In the genomic region with DNA sequence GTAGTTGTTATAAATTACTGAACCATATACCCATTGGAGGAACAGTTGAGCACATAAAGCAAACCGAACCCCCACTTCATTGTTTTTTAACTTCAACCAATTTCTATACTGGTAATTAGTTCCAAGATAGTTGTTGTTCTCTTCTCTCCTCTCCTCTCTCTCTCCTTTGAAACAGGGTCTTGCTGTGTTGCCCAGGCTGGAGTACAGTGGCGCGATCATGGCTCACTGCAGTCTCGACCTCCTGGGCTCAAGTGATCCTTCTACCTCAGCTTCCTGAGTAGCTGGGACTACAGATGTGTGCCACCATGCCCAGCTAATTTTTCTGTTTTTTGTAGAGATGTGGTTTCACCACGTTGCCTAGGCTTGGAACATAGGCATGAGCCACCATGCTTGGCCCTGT, we compare ENCODE assay signal across 5 cellular contexts. TPM values are rescaled to one million over a fixed set of nuclear protein-coding genes. Genes with fewer than 3 reads are reported as not detected.
"Had no signal": no experiment of that assay in that cellular context is flagged by ENCODE, and none has a peak within 500 bp of the region (broad histone marks: within the 10 kb centered on the region; RNA-seq: fewer than 3 reads in every experiment).

No MANE protein-coding gene starts in this region.

RNA-seq across cellular contexts. Expression of a gene that starts 27.2 kb away (rescaled TPM):
- total RNA-seq: endodermal cell, esophagus mucosa, glomerular endothelial cell, lung microvascular endothelial cell had no signal
- polyA plus RNA-seq: naive thymus-derived CD8-positive, alpha-beta T cell had no signal
